Comparison of ENCODE assay signal across 29 cellular contexts in the genomic region with DNA sequence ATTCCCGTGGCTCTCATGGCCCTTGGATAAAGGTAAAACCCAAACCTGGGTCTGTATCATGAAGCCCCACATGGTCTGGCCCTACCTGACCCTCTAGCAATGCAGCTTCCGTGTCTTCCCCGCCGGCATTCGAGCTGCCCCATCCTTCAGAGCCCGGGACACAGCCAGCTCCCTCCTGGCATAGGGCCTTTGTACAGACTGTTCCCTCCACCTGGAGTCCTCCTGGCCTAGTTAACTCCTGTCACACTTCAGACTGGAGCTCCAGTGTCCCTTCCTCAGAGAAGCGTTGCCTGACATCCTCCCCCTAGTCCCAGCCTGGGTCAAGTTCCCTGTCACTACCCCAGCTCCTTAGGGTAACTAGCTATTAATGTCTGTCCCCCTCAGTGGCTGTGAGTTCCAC. TPM values are rescaled to one million over a fixed set of nuclear protein-coding genes. Genes with fewer than 3 reads are reported as not detected.
"Had no signal": no experiment of that assay in that cellular context is flagged by ENCODE, and none has a peak within 500 bp of the region (broad histone marks: within the 10 kb centered on the region; RNA-seq: fewer than 3 reads in every experiment).

No MANE protein-coding gene starts in this region.

- H3K4me3 Mint-ChIP-seq: activated CD4-positive, alpha-beta T cell treated with anti-CD3 and anti-CD28 coated beads, Interleukin-2, amount 10 ng/mL, durations not matched to agents 24 days and 14 days; activated CD8-positive, alpha-beta T cell treated with anti-CD3 and anti-CD28 coated beads, Interleukin-2, amount 10 ng/mL, durations not matched to agents 7 days and 5 days; activated naive CD4-positive, alpha-beta T cell treated with anti-CD3 and anti-CD28 coated beads for 36 hours; activated T-cell treated with anti-CD3 and anti-CD28 coated beads, Interleukin-2, amount 50 U/mL, for 4 hours; activated T-helper 1 cell treated with anti-CD3 and anti-CD28 coated beads, Interleukin-12 subunit alpha, Interleukin-12 subunit beta, Interleukin-2, Interleukin-4 antibody, amounts not matched to agents 30 ng/mL and 10 ng/mL and 1 ng/mL, durations not matched to agents 14 hours and 24 hours and 36 hours; brain; T-helper 1 cell treated with Interleukin-12 subunit alpha and Interleukin-12 subunit beta and Interleukin-4 antibody, amounts not matched to agents 30 μg/mL and 1 μg/mL, for 36 hours; T-helper 2 cell treated with Interferon-gamma antibody and Interleukin-4, amounts not matched to agents 5 μg/mL and 100 μg/mL, for 36 hours had no signal

- H3K4me3 ChIP-seq: adrenal gland, K562, PC-9, SJSA1 had no signal

- H3K9ac ChIP-seq: SK-N-SH had no signal

- H3K4me2 ChIP-seq: PC-9, SK-N-SH had no signal

- H3K27ac ChIP-seq: adrenal gland, PC-9, SJSA1 had no signal

- ATAC-seq: activated CD8-positive, alpha-beta T cell treated with anti-CD3 and anti-CD28 coated beads, Interleukin-2, amount 10 ng/mL, durations not matched to agents 7 days and 5 days; activated T-cell treated with anti-CD3 and anti-CD28 coated beads, Interleukin-2, amount 50 U/mL, for 4 hours; K562 had no signal

- H3K27me3 ChIP-seq: adrenal gland, SJSA1 had no signal

- H3K27ac Mint-ChIP-seq: activated CD4-positive, alpha-beta T cell treated with anti-CD3 and anti-CD28 coated beads, Interleukin-2, amount 10 ng/mL, durations not matched to agents 24 days and 14 days; activated CD8-positive, alpha-beta T cell treated with anti-CD3 and anti-CD28 coated beads, Interleukin-2, amount 10 ng/mL, durations not matched to agents 7 days and 5 days; activated naive CD4-positive, alpha-beta T cell treated with anti-CD3 and anti-CD28 coated beads for 36 hours; activated naive CD4-positive, alpha-beta T cell treated with anti-CD3 and anti-CD28 coated beads, Interleukin-2, amount 50 U/mL, for 72 hours; activated T-helper 1 cell treated with anti-CD3 and anti-CD28 coated beads, Interleukin-12 subunit alpha, Interleukin-12 subunit beta, Interleukin-2, Interleukin-4 antibody, amounts not matched to agents 30 ng/mL and 10 ng/mL and 1 ng/mL, durations not matched to agents 14 hours and 24 hours and 36 hours; brain; T-helper 1 cell treated with Interleukin-12 subunit alpha and Interleukin-12 subunit beta and Interleukin-4 antibody, amounts not matched to agents 30 μg/mL and 1 μg/mL, for 36 hours; T-helper 2 cell treated with Interferon-gamma antibody and Interleukin-4, amounts not matched to agents 5 μg/mL and 100 μg/mL, for 36 hours had no signal

- H3K9me3 ChIP-seq: adrenal gland, SJSA1, SK-N-SH had no signal

- H3K36me3 ChIP-seq: adrenal gland, SJSA1 had no signal

- H3K4me1 Mint-ChIP-seq: activated CD4-positive, alpha-beta T cell treated with anti-CD3 and anti-CD28 coated beads, Interleukin-2, amount 10 ng/mL, durations not matched to agents 24 days and 14 days had no signal

- DNase-seq: activated CD4-positive, alpha-beta T cell treated with anti-CD3 and anti-CD28 coated beads, Interleukin-2, amount 10 ng/mL, durations not matched to agents 24 days and 14 days; activated CD4-positive, alpha-beta T cell treated with anti-CD3 and anti-CD28 coated beads, Interleukin-2, amount 50 U/mL, for 48 hours; activated CD8-positive, alpha-beta T cell treated with anti-CD3 and anti-CD28 coated beads, Interleukin-2, amount 10 ng/mL, durations not matched to agents 7 days and 5 days; activated gamma-delta T cell treated with Interleukin-2 at 50 U/mL for 16 hours; activated naive CD4-positive, alpha-beta T cell treated with anti-CD3 and anti-CD28 coated beads for 36 hours; activated T-cell treated with anti-CD3 and anti-CD28 coated beads, Interleukin-2, amount 50 U/mL, for 4 hours; adrenal gland; NCI-H1092 treated with DMSO at 0.1 percent for 48 hours; NCI-H1417; NCI-H146; NCI-H1930; NCI-H345; NCI-H524 treated with DMSO at 0.1 percent for 48 hours; NCI-H748 treated with DMSO at 0.1 percent for 48 hours; NK-92 treated with Interleukin-12 subunit alpha and Interleukin-12 subunit beta, amount 100 ng/mL, for 24 hours; PC-9; SHP77 treated with DMSO at 0.1 percent for 48 hours; SK-N-SH had no signal

- H3K36me3 Mint-ChIP-seq: brain had no signal

- H2AFZ ChIP-seq: PC-9 had no signal

RNA-seq across cellular contexts. Expression of a gene that starts 45.4 kb away (rescaled TPM):
- total RNA-seq: activated CD4-positive, alpha-beta T cell treated with anti-CD3 and anti-CD28 coated beads, Interleukin-2, amount 10 ng/mL, durations not matched to agents 24 days and 14 days; activated T-cell treated with anti-CD3 and anti-CD28 coated beads, Interleukin-2, amount 50 U/mL, for 4 hours; activated T-helper 1 cell treated with anti-CD3 and anti-CD28 coated beads, Interleukin-12 subunit alpha, Interleukin-12 subunit beta, Interleukin-2, Interleukin-4 antibody, amounts not matched to agents 30 ng/mL and 10 ng/mL and 1 ng/mL, durations not matched to agents 14 hours and 24 hours and 36 hours; bronchial epithelial cell; K562; M059J; NCI-H460; OCI-LY7; PC-9; SJSA1 had no signal

RNA-seq across cellular contexts. Expression of a gene that starts 54.5 kb away (rescaled TPM):
- total RNA-seq: activated CD4-positive, alpha-beta T cell treated with anti-CD3 and anti-CD28 coated beads, Interleukin-2, amount 10 ng/mL, durations not matched to agents 24 days and 14 days; activated CD8-positive, alpha-beta T cell treated with anti-CD3 and anti-CD28 coated beads, Interleukin-2, amount 10 ng/mL, durations not matched to agents 7 days and 5 days; activated naive CD4-positive, alpha-beta T cell treated with anti-CD3 and anti-CD28 coated beads for 36 hours; activated T-helper 1 cell treated with anti-CD3 and anti-CD28 coated beads, Interleukin-12 subunit alpha, Interleukin-12 subunit beta, Interleukin-2, Interleukin-4 antibody, amounts not matched to agents 30 ng/mL and 10 ng/mL and 1 ng/mL, durations not matched to agents 14 hours and 24 hours and 36 hours; bronchial epithelial cell; NCI-H460; PC-9; SJSA1 had no signal
